8 cellular contexts compared by ENCODE assay signal in genomic region chr12:121536058-121536928, GRCh38. TPM values are rescaled to one million over a fixed set of nuclear protein-coding genes. Genes with fewer than 3 reads are reported as not detected.
DNase-seq lines count a peak whose midpoint lies in the region; ATAC-seq, FAIRE-seq and TF ChIP-seq lines count a peak whose summit lies in the region.

No MANE protein-coding gene starts in this region.

- no peak overlapping the region for H3K14ac ChIP-seq in H1 (ENCODE audit: insufficient read length)
- H3K14ac ChIP-seq in mesenchymal stem cell (ENCODE audit: low read length in 2 of 2) = peak overlapping the region in 1 of 2 experiments; percentile 63

- H3K36me3 ChIP-seq in H1 (ENCODE audit: control insufficient read depth in 2 of 4, insufficient read depth in 4 of 4, low read length in 3 of 4) (peaks cover 18 to 30% (median 23%) of the 10 kb centered on the region in 4 experiments), mesenchymal stem cell (ENCODE audit: control insufficient read depth in 1 of 2, insufficient read depth in 2 of 2, low read depth in 1 of 2, low read length in 2 of 2) (peaks cover 15 to 17% of the 10 kb centered on the region in 2 experiments)

- H3K9ac ChIP-seq in H1 (replicated peaks in 1 of 4; ENCODE audit: extremely low read depth in 1 of 4, low read depth in 3 of 4, low read length in 3 of 4) (no peak overlapping the region), mesenchymal stem cell (ENCODE audit: low read length) (peak overlapping the region; percentile 80)

- no peaks in the 10 kb centered on the region for H3K9me3 ChIP-seq in H1 (ENCODE audit: insufficient read depth in 2 of 2, low read depth in 1 of 2, low read length in 1 of 2)
- no peaks in the 10 kb centered on the region for H3K9me3 ChIP-seq in mesenchymal stem cell (ENCODE audit: control insufficient read depth, low read length)

- CTCF ChIA-PET in H1 (lab: Charles Lee; ENCODE audit: partially characterized antibody) = interaction anchor here (0.6 to 1.8 kb wide), 4 partner anchors 10 to 57 kb away, joined by 3 to 6 read pairs (median 3); no protein-coding TSS in a partner anchor

- H2BK12ac ChIP-seq in H1 (ENCODE audit: low read depth, low read length) (no peak overlapping the region), mesenchymal stem cell (ENCODE audit: low read length in 2 of 2) (peak overlapping the region; percentile 75 to 80)

- H3K27ac ChIP-seq in H1 (ENCODE audit: low read depth, low read length) (no peak overlapping the region), mesenchymal stem cell (ENCODE audit: low read length, poor library complexity, severe bottlenecking) (peak overlapping the region; percentile 75)

- peaks cover 44 to 51% of the 10 kb centered on the region in 2 experiments for H4K20me1 ChIP-seq in H1 (replicated peaks in 1 of 2; ENCODE audit: control insufficient read depth in 1 of 2, insufficient read depth in 2 of 2, low read length in 2 of 2)

- DNase-seq in Ammon's horn (ENCODE audit: low spot score) = peak; percentile 91
- peak; percentile 87 for DNase-seq in NCI-H526 treated with DMSO at 0.1 percent for 48 hours (lab: John Stamatoyannopoulos, UW)
- peak; percentile 56 for DNase-seq in activated CD8-positive, alpha-beta memory T cell treated with anti-CD3 and anti-CD28 coated beads for 1 hour (ENCODE audit: extremely low read depth in 1 of 2, low read depth in 1 of 2)
- peak in 1 of 2 experiments; percentile 84 for DNase-seq in H1 (ENCODE audit: low read depth in 1 of 2, low spot score in 2 of 2)
- DNase-seq in mesenchymal stem cell = peak; percentile 84
- peak; percentile 44 to 62 for DNase-seq in stimulated activated CD8-positive, alpha-beta memory T cell treated with anti-CD3 and anti-CD28 coated beads, Interleukin-4, amount 100 ng/mL, for 4 hours (ENCODE audit: low read depth in 2 of 2, low spot score in 1 of 2)

- H3K79me1 ChIP-seq in H1 (ENCODE audit: low read depth, low read length) = peaks cover 15% of the 10 kb centered on the region
- H3K79me1 ChIP-seq in mesenchymal stem cell (replicated peaks; ENCODE audit: low read length, poor library complexity, severe bottlenecking) = peaks cover 3% of the 10 kb centered on the region

- H3K4me3 ChIP-seq in H1 (ENCODE audit: extremely low read depth in 1 of 4, insufficient read depth in 2 of 4, low read depth in 3 of 4, low read length in 4 of 4) (peak overlapping the region in 3 of 4 experiments; percentile 41 to 59 (median 49); a peak in 7 of 8 replicates), mesenchymal stem cell (ENCODE audit: insufficient read depth in 1 of 2, low read depth in 1 of 2, low read length in 2 of 2) (peak overlapping the region; percentile 63 to 80)

- H3K27me3 ChIP-seq in H1 (replicated peaks in 1 of 4; ENCODE audit: control insufficient read depth in 3 of 4, extremely low read depth in 1 of 4, insufficient read depth in 3 of 4, low read length in 3 of 4) = peaks cover 0 to 9% (median 0%) of the 10 kb centered on the region in 4 experiments; a peak in 3 of 7 replicates
- H3K27me3 ChIP-seq in mesenchymal stem cell (ENCODE audit: control insufficient read depth in 1 of 2, insufficient read depth in 1 of 2, low read length in 2 of 2) = no peaks in the 10 kb centered on the region

- H2AFZ ChIP-seq in H1 (ENCODE audit: low read length) (no peak overlapping the region), mesenchymal stem cell (ENCODE audit: low read depth, low read length) (peak overlapping the region; percentile 21)

- peaks cover 14% of the 10 kb centered on the region for H3K23me2 ChIP-seq in H1 (ENCODE audit: low read depth, low read length)

- TF ChIP-seq EP300 in H1 (IDR thresholded peaks at IDR 0.05; ENCODE audit: borderline replicate concordance in 1 of 2, low read depth in 2 of 2, low read length in 2 of 2) = no peak

- POLR2A ChIA-PET in H1 (lab: Charles Lee; ENCODE audit: partially characterized antibody) = interaction anchor here (0.7 to 40.9 kb wide), 14 partner anchors 8 to 157 kb away, joined by 3 to 793 read pairs (median 4); partner anchors contain the start of genes KDM2B and ORAI1

- H2BK120ac ChIP-seq in H1 (replicated peaks; ENCODE audit: low read depth, low read length) (no peak overlapping the region), mesenchymal stem cell (ENCODE audit: low read depth, low read length) (peak overlapping the region; percentile 82)

- no peak overlapping the region; the same call in 1 of the 2 replicates for H3K18ac ChIP-seq in H1 (ENCODE audit: extremely low read depth, low read length)
- peak overlapping the region; percentile 57 to 91 for H3K18ac ChIP-seq in mesenchymal stem cell (ENCODE audit: low read depth in 1 of 2, low read length in 2 of 2)

- ATAC-seq in GM19023 (IDR thresholded peaks at IDR 0.05; ENCODE audit: unreplicated experiment) = peak; percentile 49
- peak; percentile 45 for ATAC-seq in HG03135 (IDR thresholded peaks at IDR 0.05; ENCODE audit: unreplicated experiment)

- no peak for TF ChIP-seq POLR2A in H1 (IDR thresholded peaks at IDR 0.05; ENCODE audit: control extremely low read depth in 1 of 2, low read depth in 2 of 2, low read length in 2 of 2)

- H4K91ac ChIP-seq in H1 (replicated peaks; ENCODE audit: insufficient read length, low read length) (no peak overlapping the region), mesenchymal stem cell (ENCODE audit: low read length) (peak overlapping the region; percentile 12)

- WGBS in H1 (ENCODE audit: extremely low coverage in 1 of 2, insufficient coverage in 1 of 2, insufficient read length in 1 of 2, insufficient replicate concordance in 2 of 2, low coverage in 1 of 2, low lambda C conversion rate in 2 of 2, missing lambda C conversion rate in 1 of 2), 2 experiments = 17% methylated on average over 24 of the region's 38 CpGs; no CpG with 5 or more reads in 1 of the 2 experiments
- WGBS in mesenchymal stem cell = 25% methylated on average over 38 of the region's 38 CpGs

- H3K4me1 ChIP-seq in H1 (replicated peaks in 1 of 4; ENCODE audit: control insufficient read depth in 3 of 4, insufficient read depth in 4 of 4, low read length in 3 of 4) (peaks cover 7 to 32% (median 26%) of the 10 kb centered on the region in 4 experiments), mesenchymal stem cell (ENCODE audit: control insufficient read depth, insufficient read depth, low read depth, low read length) (peaks cover 27% of the 10 kb centered on the region)

- no peak overlapping the region for H2BK20ac ChIP-seq in H1 (ENCODE audit: low read length)

- no peak overlapping the region for H3K4ac ChIP-seq in H1 (replicated peaks; ENCODE audit: insufficient read length, low read depth, low read length)
- peak overlapping the region; percentile 47 to 59 for H3K4ac ChIP-seq in mesenchymal stem cell (ENCODE audit: low read depth in 1 of 2, low read length in 2 of 2)

- FAIRE-seq in H1 (lab: Jason Lieb, UNC) = peak; percentile 78

- H3K23ac ChIP-seq in H1 (ENCODE audit: insufficient read length) (no peak overlapping the region), mesenchymal stem cell (ENCODE audit: low read length in 2 of 2) (peak overlapping the region in 1 of 2 experiments; percentile 18)

- H2BK5ac ChIP-seq in H1 (ENCODE audit: low read depth, low read length) (no peak overlapping the region), mesenchymal stem cell (ENCODE audit: low read depth, low read length, poor library complexity, severe bottlenecking) (peak overlapping the region; percentile 61)

- no peak for TF ChIP-seq CTCF in H1 (IDR thresholded peaks at IDR 0.05; ENCODE audit: control extremely low read depth in 1 of 3, insufficient read depth in 1 of 3, low read depth in 1 of 3, low read length in 3 of 3)

- no peak for TF ChIP-seq RAD21 in H1 (IDR thresholded peaks at IDR 0.05 in 1 of 2, conservative IDR thresholded peaks at IDR 0.05 in 1 of 2; ENCODE audit: low read depth in 2 of 2, low read length in 2 of 2)

- H2BK15ac ChIP-seq in H1 (ENCODE audit: low read length) (no peak overlapping the region; the same call in 1 of the 2 replicates), mesenchymal stem cell (ENCODE audit: low read depth, poor library complexity, severe bottlenecking) (peak overlapping the region; percentile 65)

- H3K4me2 ChIP-seq in H1 (ENCODE audit: insufficient read depth in 1 of 2, low read depth in 2 of 2, low read length in 2 of 2) = peak overlapping the region; percentile 86 to 95
- H3K4me2 ChIP-seq in mesenchymal stem cell (ENCODE audit: low read length, poor library complexity, severe bottlenecking) = peak overlapping the region; percentile 99

- no peak overlapping the region for H4K8ac ChIP-seq in H1 (ENCODE audit: extremely low read depth, insufficient read depth, low read length)
- H4K8ac ChIP-seq in mesenchymal stem cell (ENCODE audit: low read length) = peak overlapping the region; percentile 62

- peaks cover 0 to 35% of the 10 kb centered on the region in 2 experiments; a peak in 2 of 4 replicates for H3K79me2 ChIP-seq in H1 (ENCODE audit: control insufficient read depth in 1 of 2, insufficient read depth in 2 of 2, low read length in 2 of 2)

- H4K5ac ChIP-seq in H1 (ENCODE audit: insufficient read length, low read depth, low read length) = no peak overlapping the region

- no peak overlapping the region for H2AK5ac ChIP-seq in H1 (ENCODE audit: low read depth, low read length)
- H2AK5ac ChIP-seq in mesenchymal stem cell (ENCODE audit: low read length, severe bottlenecking) = no peak overlapping the region

- no peak overlapping the region for H3K56ac ChIP-seq in H1 (replicated peaks; ENCODE audit: insufficient read length, low read depth, low read length)

TF ChIP-seq in H1, 55 proteins besides CTCF, POLR2A, EP300 and RAD21 (continues in another document):
- TF ChIP-seq ASH2L (IDR thresholded peaks at IDR 0.05; ENCODE audit: low read length) (no peak), NRF1 (IDR thresholded peaks at IDR 0.05; ENCODE audit: low read depth, low read length) (no peak), SAP30 (IDR thresholded peaks at IDR 0.05; ENCODE audit: insufficient read depth, insufficient replicate concordance, low read length) (peak; percentile 74), SIN3A (conservative IDR thresholded peaks at IDR 0.05 in 1 of 2, IDR thresholded peaks at IDR 0.05 in 1 of 2; ENCODE audit: low read depth in 1 of 2, low read length in 2 of 2) (peak; percentile 99), GABPA (IDR thresholded peaks at IDR 0.05; ENCODE audit: borderline replicate concordance, insufficient read depth, low read length) (no peak), SP4 (IDR thresholded peaks at IDR 0.05; ENCODE audit: low read length) (peak; percentile 35; the same call in 1 of the 2 replicates)

RNA-seq across cellular contexts. Expression of gene KDM2B, which starts 44.5 kb away (rescaled TPM):
- total RNA-seq in H1 (2021; fragmentation: NEBNext Ultra II Directional; extraction: Animal tissue kit (Norgen Biotek cat#: 25700)) = 156 and 162 TPM in 2 replicates
- polyA plus RNA-seq in H1 (2011; rRNA removed) = 111 and 167 TPM in 2 replicates
- 83.9 TPM for polyA plus RNA-seq in H1 (2011; cell fraction: cytosol; rRNA removed)
- 273 TPM for polyA plus RNA-seq in H1 (2011; cell fraction: nucleus; rRNA removed)
- polyA plus RNA-seq in H1 (2012, experiment 1 of 2) = 96.2 to 111 TPM (median 103 TPM) in 4 replicates
- polyA plus RNA-seq in H1 (2012, experiment 2 of 2) = 36.6 TPM
- 77.1 TPM for polyA plus RNA-seq in H1 (2013, experiment 1 of 2)
- polyA plus RNA-seq in H1 (2013, experiment 2 of 2) = 72.5 TPM
- 262 and 318 TPM in 2 replicates for polyA minus RNA-seq in H1 (2011; rRNA and poly(A)+ RNA removed)
- 128 TPM for polyA minus RNA-seq in H1 (2011; cell fraction: cytosol; rRNA and poly(A)+ RNA removed)
- polyA minus RNA-seq in H1 (2011; cell fraction: nucleus; rRNA and poly(A)+ RNA removed) = 128 TPM
- polyA plus RNA-seq in mesenchymal stem cell (2013, experiment 1 of 2) = 15.0 TPM
- 13.5 TPM for polyA plus RNA-seq in mesenchymal stem cell (2013, experiment 2 of 2)
